In the genomic region with DNA sequence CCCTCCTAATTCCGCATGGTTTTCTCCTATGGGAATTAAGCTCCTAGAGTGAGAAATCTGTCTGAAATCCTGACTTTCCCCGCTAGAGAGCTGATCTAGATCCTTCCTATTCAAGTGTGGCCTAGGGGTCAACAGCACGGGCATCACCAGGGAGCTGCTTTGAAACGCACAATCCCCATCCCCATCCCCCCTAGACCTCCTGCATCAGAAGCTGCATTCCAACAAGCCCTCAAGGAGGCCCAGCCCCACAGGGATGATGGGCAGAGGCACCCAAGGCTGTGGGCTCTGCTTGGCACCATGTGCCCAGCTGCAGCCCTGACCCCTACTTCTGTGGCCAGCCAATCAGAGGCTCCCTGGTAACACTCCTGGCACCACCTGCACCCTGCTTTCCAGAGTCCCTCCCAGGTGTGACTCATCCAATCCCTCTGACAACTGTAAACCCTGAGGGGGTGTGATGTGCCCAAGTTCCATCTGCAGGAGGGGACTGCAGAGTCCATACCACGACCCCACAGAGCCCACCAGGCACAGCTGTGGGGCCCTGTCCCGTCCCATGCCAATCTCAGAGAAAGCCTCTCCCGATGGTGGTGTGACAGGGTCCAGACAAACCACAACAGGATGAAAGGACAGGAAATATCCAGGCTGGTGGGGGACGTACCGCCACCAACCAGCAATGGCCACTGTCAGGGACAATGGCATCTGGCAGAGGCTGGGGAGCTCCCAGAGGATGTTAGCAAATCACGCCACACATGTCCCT, we compare ENCODE assay signal across 16 cellular contexts. TPM values are rescaled to one million over a fixed set of nuclear protein-coding genes. Genes with fewer than 3 reads are reported as not detected.
DNase-seq lines count a peak whose midpoint lies in the region; TF ChIP-seq lines count a peak whose summit lies in the region.
"Had no signal": no experiment of that assay in that cellular context is flagged by ENCODE, and none has a peak within 500 bp of the region (broad histone marks: within the 10 kb centered on the region; RNA-seq: fewer than 3 reads in every experiment).

No MANE protein-coding gene starts in this region.

- no peaks in the 10 kb centered on the region for H3K36me3 Mint-ChIP-seq in brain
- H3K36me3 Mint-ChIP-seq in neural crest cell (ENCODE audit: low read depth), result no peaks in the 10 kb centered on the region
- no peaks in the 10 kb centered on the region for H3K36me3 Mint-ChIP-seq in activated CD4-positive, alpha-beta memory T cell treated with anti-CD3 and anti-CD28 coated beads for 36 hours

- H3K4me3 Mint-ChIP-seq in brain (no peak overlapping the region), neural crest cell (no peak overlapping the region)
- H3K4me3 Mint-ChIP-seq in activated CD4-positive, alpha-beta memory T cell treated with anti-CD3 and anti-CD28 coated beads for 36 hours, result no peak overlapping the region
- H3K4me3 Mint-ChIP-seq: T-helper 1 cell treated with Interleukin-12 subunit alpha and Interleukin-12 subunit beta and Interleukin-4 antibody, amounts not matched to agents 30 μg/mL and 1 μg/mL, for 36 hours had no signal

- CTCF ChIA-PET in activated CD4-positive, alpha-beta memory T cell treated with anti-CD3 and anti-CD28 coated beads for 36 hours (lab: Charles Lee), result interaction anchor here (0.5 kb wide), 1 partner anchor 123 kb away, joined by 3 read pairs; no protein-coding TSS in a partner anchor

- TF ChIP-seq CTCF in brain (conservative IDR thresholded peaks at IDR 0.05) (no peak), neural crest cell (conservative IDR thresholded peaks at IDR 0.05) (no peak)

- DNase-seq in EL, result peak; percentile 39
- peak; percentile 68 for DNase-seq in M059J (ENCODE audit: low read depth)
- DNase-seq in neural crest cell (ENCODE audit: low read depth, low spot score), result no peak
- no peak for DNase-seq in midbrain (lab: John Stamatoyannopoulos, UW)
- DNase-seq in NCI-H2196 (lab: John Stamatoyannopoulos, UW; ENCODE audit: unreplicated experiment), result no peak
- DNase-seq in activated CD4-positive, alpha-beta memory T cell treated with anti-CD3 and anti-CD28 coated beads for 36 hours, result no peak
- DNase-seq: C1 segment of cervical spinal cord; DMS79 treated with DMSO at 0.1 percent for 48 hours; NCI-H1105 treated with DMSO at 0.1 percent for 48 hours; right cardiac atrium; SHP77; stimulated activated naive CD4-positive, alpha-beta T cell treated with Interleukin-2 at 50 U/mL for 16 hours; transverse colon had no signal

- H3K27me3 Mint-ChIP-seq in brain (peaks cover 5% of the 10 kb centered on the region), neural crest cell (ENCODE audit: low read depth) (no peaks in the 10 kb centered on the region)
- H3K27me3 Mint-ChIP-seq in activated CD4-positive, alpha-beta memory T cell treated with anti-CD3 and anti-CD28 coated beads for 36 hours, result no peaks in the 10 kb centered on the region

- peak overlapping the region in 3 of 5 experiments; percentile 14 to 78 (median 62) for H3K27ac Mint-ChIP-seq in brain
- H3K27ac Mint-ChIP-seq in neural crest cell (ENCODE audit: unreplicated experiment), result peak overlapping the region; percentile 28
- H3K27ac Mint-ChIP-seq in activated CD4-positive, alpha-beta memory T cell treated with anti-CD3 and anti-CD28 coated beads for 36 hours, result no peak overlapping the region
- H3K27ac Mint-ChIP-seq: T-helper 1 cell treated with Interleukin-12 subunit alpha and Interleukin-12 subunit beta and Interleukin-4 antibody, amounts not matched to agents 30 μg/mL and 1 μg/mL, for 36 hours had no signal

- POLR2A ChIA-PET in activated CD4-positive, alpha-beta memory T cell treated with anti-CD3 and anti-CD28 coated beads for 36 hours (lab: Charles Lee), result interaction anchor here (2.8 kb wide), 1 partner anchor 36 kb away, joined by 13 read pairs; a partner anchor contains a TSS

- H3K9me3 Mint-ChIP-seq in brain (no peaks in the 10 kb centered on the region), neural crest cell (no peaks in the 10 kb centered on the region)
- H3K9me3 Mint-ChIP-seq in activated CD4-positive, alpha-beta memory T cell treated with anti-CD3 and anti-CD28 coated beads for 36 hours, result no peaks in the 10 kb centered on the region
- H3K9me3 Mint-ChIP-seq: activated T-helper 2 cell treated with anti-CD3 and anti-CD28 coated beads, Interferon-gamma antibody, Interleukin-2, Interleukin-4, amounts not matched to agents 10 μg/mL and 5 μg/mL and 100 μg/mL, durations not matched to agents 14 hours and 24 hours and 36 hours; T-helper 1 cell treated with Interleukin-12 subunit alpha and Interleukin-12 subunit beta and Interleukin-4 antibody, amounts not matched to agents 30 μg/mL and 1 μg/mL, for 36 hours had no signal

- H3K4me1 Mint-ChIP-seq in brain (peaks cover 65% of the 10 kb centered on the region), neural crest cell (peaks cover 43% of the 10 kb centered on the region)
- H3K4me1 Mint-ChIP-seq in activated CD4-positive, alpha-beta memory T cell treated with anti-CD3 and anti-CD28 coated beads for 36 hours (ENCODE audit: low read depth), result peaks cover 76% of the 10 kb centered on the region

- intact Hi-C loops in activated CD4-positive, alpha-beta memory T cell treated with anti-CD3 and anti-CD28 coated beads for 36 hours (cut with micrococcal nuclease), result no loop called here

RNA-seq across cellular contexts. Expression of a gene that starts 19.8 kb away (rescaled TPM):
- 35.7 and 43.5 TPM in 2 replicates for total RNA-seq in M059J (2014; rRNA removed; shearing (Covaris generic))
- polyA plus RNA-seq in brain (ENCODE audit: insufficient read depth, low read depth, low replicate concordance), result 25.9 TPM
- total RNA-seq in neural crest cell, result 30.4 and 32.5 TPM in 2 replicates
- total RNA-seq in activated CD4-positive, alpha-beta memory T cell treated with anti-CD3 and anti-CD28 coated beads for 36 hours, result 10 to 100 TPM; 42.0 to 46.0 TPM

RNA-seq across cellular contexts. Expression of a gene that starts 36.0 kb away (rescaled TPM):
- total RNA-seq in M059J (2014; rRNA removed; shearing (Covaris generic)), result 4.0 and 9.2 TPM in 2 replicates
- 5.6 TPM for polyA plus RNA-seq in brain (ENCODE audit: insufficient read depth, low read depth, low replicate concordance)
- 11.7 and 11.8 TPM in 2 replicates for total RNA-seq in neural crest cell
- total RNA-seq in activated CD4-positive, alpha-beta memory T cell treated with anti-CD3 and anti-CD28 coated beads for 36 hours, result 10 to 100 TPM; 12.0 to 14.5 TPM

RNA-seq across cellular contexts. Expression of a gene that starts 49.7 kb away (rescaled TPM):
- total RNA-seq in M059J (2014; rRNA removed; shearing (Covaris generic)), result 4.5 and 7.5 TPM in 2 replicates
- 32.9 TPM for polyA plus RNA-seq in brain (ENCODE audit: insufficient read depth, low read depth, low replicate concordance)
- total RNA-seq in neural crest cell, result 93.3 and 95.7 TPM in 2 replicates
- total RNA-seq in activated CD4-positive, alpha-beta memory T cell treated with anti-CD3 and anti-CD28 coated beads for 36 hours, result 10 to 100 TPM; 50.8 TPM

Comparison
In these comparisons a context has a peak if more than half of its experiments do, and no peak if none do; other contexts are left out.
1. DNase-seq: peak in EL (single experiment) and M059J (single experiment); none in neural crest cell (single experiment), midbrain (single experiment), NCI-H2196 (single experiment) and activated CD4-positive, alpha-beta memory T cell treated with anti-CD3 and anti-CD28 coated beads for 36 hours (single experiment).